ENCODE assay signal across 13 cellular contexts in the genomic region with DNA sequence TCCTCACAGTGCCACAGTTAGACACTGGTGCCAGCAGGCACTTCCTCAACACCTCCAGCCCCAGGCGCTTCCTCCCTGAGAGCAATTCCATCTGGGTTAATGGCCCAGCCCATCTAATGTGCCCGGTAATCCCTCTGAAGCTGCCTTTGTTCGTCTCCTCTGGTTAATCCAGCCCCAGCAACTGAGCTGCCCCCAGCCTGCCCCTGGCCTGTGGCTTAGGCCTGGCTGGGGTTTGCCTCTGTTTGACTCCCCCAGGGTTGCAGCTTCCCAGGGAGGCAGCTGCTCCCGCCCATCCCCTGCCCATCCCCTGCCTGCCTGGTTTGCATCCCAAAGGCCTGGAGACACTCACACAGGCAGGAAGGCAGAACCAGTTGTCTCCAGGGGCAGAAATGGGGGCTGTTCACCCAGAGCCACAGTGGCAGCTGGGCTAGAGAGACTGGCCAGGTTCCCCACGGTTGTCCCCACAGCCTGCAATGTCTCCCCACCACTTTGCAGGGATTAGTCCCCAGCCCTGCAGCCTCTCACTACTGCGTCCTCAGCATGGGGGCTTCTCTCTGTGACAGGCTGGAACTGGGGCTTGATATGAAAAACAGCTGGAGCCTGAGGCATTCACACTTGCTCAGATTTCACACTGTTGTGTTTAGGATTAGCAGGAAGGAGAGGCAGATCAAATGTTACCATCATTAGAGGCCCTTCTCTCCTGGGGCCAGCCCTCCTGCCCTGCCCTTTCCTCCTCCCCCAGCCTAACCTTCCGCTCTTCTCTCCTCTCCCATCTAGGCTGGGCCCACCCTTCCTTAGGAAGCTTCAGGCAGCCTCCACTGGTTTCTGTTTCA.
DNase-seq lines count a peak whose midpoint lies in the region; ATAC-seq and TF ChIP-seq lines count a peak whose summit lies in the region.
"Had no signal": no experiment of that assay in that cellular context is flagged by ENCODE, and none has a peak within 500 bp of the region (broad histone marks: within the 10 kb centered on the region; RNA-seq: fewer than 3 reads in every experiment).

No MANE protein-coding gene starts in this region.

- H4K20me1 ChIP-seq in neural progenitor cell (ENCODE audit: low read depth), result peaks cover 9% of the 10 kb centered on the region

- H3K36me3 Mint-ChIP-seq in neural progenitor cell (peaks cover 5% of the 10 kb centered on the region), chondrocyte (ENCODE audit: low read depth) (no peaks in the 10 kb centered on the region)

- peak overlapping the region; percentile 43 for H3K4me3 Mint-ChIP-seq in neural progenitor cell
- no peak overlapping the region for H3K4me3 Mint-ChIP-seq in chondrocyte (ENCODE audit: unreplicated experiment)
- H3K4me3 Mint-ChIP-seq: CD4-positive, alpha-beta T cell had no signal

- H3F3A ChIP-seq in neural progenitor cell (ENCODE audit: low read depth), result peaks cover 28% of the 10 kb centered on the region

- H3K27ac Mint-ChIP-seq in neural progenitor cell (peak overlapping the region; percentile 92), chondrocyte (ENCODE audit: unreplicated experiment) (no peak overlapping the region)
- H3K27ac Mint-ChIP-seq: CD4-positive, alpha-beta T cell; progenitor cell of endocrine pancreas had no signal

- peaks cover 13% of the 10 kb centered on the region for H3K9me3 Mint-ChIP-seq in neural progenitor cell
- no peaks in the 10 kb centered on the region for H3K9me3 Mint-ChIP-seq in chondrocyte (ENCODE audit: low read depth)
- H3K9me3 Mint-ChIP-seq: CD4-positive, alpha-beta T cell had no signal

- H3K27me3 ChIP-seq in foreskin keratinocyte (no peaks in the 10 kb centered on the region), neural progenitor cell (peaks cover 5% of the 10 kb centered on the region)

- no peak overlapping the region for H3K9ac ChIP-seq in neural progenitor cell

- no peak overlapping the region for H2AFZ ChIP-seq in neural progenitor cell (replicated peaks)
- H2AFZ ChIP-seq: PC-9 had no signal

- H3K4me1 Mint-ChIP-seq in neural progenitor cell (peaks cover 45% of the 10 kb centered on the region), chondrocyte (ENCODE audit: low read depth) (peaks cover 13% of the 10 kb centered on the region)

- no peaks in the 10 kb centered on the region for H3K9me3 ChIP-seq in neural progenitor cell (ENCODE audit: low read depth)

- H3K27ac ChIP-seq in foreskin keratinocyte (no peak overlapping the region), neural progenitor cell (peak overlapping the region; percentile 67)
- H3K27ac ChIP-seq: PC-9 had no signal

- DNase-seq in DMS79 (lab: John Stamatoyannopoulos, UW) (peak; percentile 37), NCI-H2227 treated with DMSO at 0.1 percent for 48 hours (lab: John Stamatoyannopoulos, UW) (peak; percentile 34), foreskin keratinocyte (no peak), neural progenitor cell (ENCODE audit: low spot score) (peak; percentile 91), chondrocyte (ENCODE audit: low spot score) (no peak)
- no peak for DNase-seq in activated effector memory CD4-positive, alpha-beta T cell treated with anti-CD3 and anti-CD28 coated beads, Interleukin-2, amount 50 U/mL, for 16 hours
- DNase-seq in activated CD4-positive, alpha-beta T cell treated with anti-CD3 and anti-CD28 coated beads, Interleukin-2, amount 50 U/mL, for 48 hours, result no peak
- DNase-seq: activated CD4-positive, CD25-positive, alpha-beta regulatory T cell; CD4-positive, alpha-beta T cell; dermis blood vessel endothelial cell had no signal

- H3K27me3 Mint-ChIP-seq in neural progenitor cell (ENCODE audit: insufficient read depth, low read depth) (peaks cover 13% of the 10 kb centered on the region), chondrocyte (ENCODE audit: low read depth) (peaks cover 2% of the 10 kb centered on the region)
- H3K27me3 Mint-ChIP-seq: CD4-positive, alpha-beta T cell had no signal

- H3K4me2 ChIP-seq in neural progenitor cell, result peak overlapping the region; percentile 68
- H3K4me2 ChIP-seq: PC-9 had no signal

- TF ChIP-seq CTCF in foreskin keratinocyte (conservative IDR thresholded peaks at IDR 0.05), result no peak
- no peak for TF ChIP-seq CTCF in neural progenitor cell (IDR thresholded peaks at IDR 0.05)
- TF ChIP-seq CTCF in chondrocyte (IDR thresholded peaks at IDR 0.05), result no peak

- peak overlapping the region; percentile 16 for H3K4me3 ChIP-seq in neural progenitor cell
- H3K4me3 ChIP-seq: PC-9 had no signal

- no peaks in the 10 kb centered on the region for H3K4me1 ChIP-seq in foreskin keratinocyte
- H3K4me1 ChIP-seq in neural progenitor cell, result peaks cover 24% of the 10 kb centered on the region

- no peaks in the 10 kb centered on the region for H3K79me2 ChIP-seq in neural progenitor cell (ENCODE audit: low read depth)

- peak; percentile 85 for ATAC-seq in foreskin keratinocyte
- ATAC-seq in GM19455 (IDR thresholded peaks at IDR 0.05; ENCODE audit: unreplicated experiment), result no peak

- H3K36me3 ChIP-seq in neural progenitor cell, result no peaks in the 10 kb centered on the region

Comparison
In these comparisons a context has a peak if more than half of its experiments do, and no peak if none do; other contexts are left out.
1. DNase-seq: peak in DMS79 (single experiment), NCI-H2227 treated with DMSO at 0.1 percent for 48 hours (single experiment) and neural progenitor cell (single experiment); none in foreskin keratinocyte (0 of 2), activated effector memory CD4-positive, alpha-beta T cell treated with anti-CD3 and anti-CD28 coated beads, Interleukin-2, amount 50 U/mL, for 16 hours (single experiment), activated CD4-positive, alpha-beta T cell treated with anti-CD3 and anti-CD28 coated beads, Interleukin-2, amount 50 U/mL, for 48 hours (0 of 2) and chondrocyte (single experiment).